ENCODE assay signal across 8 cellular contexts in genomic region chr3:49028673-49029562, GRCh38. TPM values are rescaled to one million over a fixed set of nuclear protein-coding genes. Genes with fewer than 3 reads are reported as not detected.
DNase-seq lines count a peak whose midpoint lies in the region; TF ChIP-seq lines count a peak whose summit lies in the region.

Gene IMPDH2, minus strand, starts transcription at chr3:49029398. Its CDS starts 48 bp downstream, at chr3:49029350.

- CTCF ChIA-PET in HEK293T (lab: Yijun Ruan, JAX) = interaction anchor here (0.7 to 1.4 kb wide), 2 partner anchors 41 to 289 kb away, joined by 3 to 6 read pairs; no protein-coding TSS in a partner anchor
- CTCF ChIA-PET in activated naive CD4-positive, alpha-beta T cell treated with anti-CD3 and anti-CD28 coated beads, Interleukin-2, amount 10 ng/mL, durations not matched to agents 7 days and 5 days (lab: Charles Lee) = interaction anchor here (0.5 to 1.3 kb wide), 7 partner anchors 9 to 316 kb away, joined by 3 to 10 read pairs (median 3); partner anchors contain the start of gene QRICH1

- peak within 1 kb of the TSS; percentile 94 for H3K9ac ChIP-seq in SK-N-MC (ENCODE audit: insufficient read length)

- TF ChIP-seq EP300 in suprapubic skin (IDR thresholded peaks at IDR 0.05) = no peak

- H3K36me3 Mint-ChIP-seq in activated naive CD4-positive, alpha-beta T cell treated with anti-CD3 and anti-CD28 coated beads, Interleukin-2, amount 10 ng/mL, durations not matched to agents 7 days and 5 days = peaks cover 60% of the 10 kb centered on the region

- H3K9me3 ChIP-seq in SK-N-MC (ENCODE audit: low read depth, low read length) (no peaks in the 10 kb centered on the region), suprapubic skin (no peaks in the 10 kb centered on the region)

- no peaks in the 10 kb centered on the region for H3K27me3 Mint-ChIP-seq in activated naive CD4-positive, alpha-beta T cell treated with anti-CD3 and anti-CD28 coated beads, Interleukin-2, amount 10 ng/mL, durations not matched to agents 7 days and 5 days

- H3K4me1 ChIP-seq in suprapubic skin = peaks cover 36% of the 10 kb centered on the region

- 3% methylated on average over 15 of the region's 55 CpGs for WGBS in suprapubic skin

- H3K4me1 Mint-ChIP-seq in activated naive CD4-positive, alpha-beta T cell treated with anti-CD3 and anti-CD28 coated beads, Interleukin-2, amount 10 ng/mL, durations not matched to agents 7 days and 5 days = peaks cover 48% of the 10 kb centered on the region

- no peaks in the 10 kb centered on the region for H3K27me3 ChIP-seq in suprapubic skin

- H3K27ac Mint-ChIP-seq in activated naive CD4-positive, alpha-beta T cell treated with anti-CD3 and anti-CD28 coated beads, Interleukin-2, amount 10 ng/mL, durations not matched to agents 7 days and 5 days = peak within 1 kb of the TSS; percentile 87

- DNase-seq in GM03348 (ENCODE audit: low spot score) (peak; percentile 96), HEK293T (ENCODE audit: extremely low spot score) (peak; percentile 95), NAMALWA (ENCODE audit: low spot score) (peak; percentile 88), SK-N-MC (ENCODE audit: low read depth, low spot score) (no peak), globus pallidus (ENCODE audit: low spot score) (peak; percentile 95), occipital lobe (lab: John Stamatoyannopoulos, UW) (peak; percentile 89), suprapubic skin (ENCODE audit: low spot score in 2 of 2) (peak; percentile 94 to 95)
- DNase-seq in activated naive CD4-positive, alpha-beta T cell treated with anti-CD3 and anti-CD28 coated beads, Interleukin-2, amount 10 ng/mL, durations not matched to agents 7 days and 5 days = peak; percentile 94

- peak within 1 kb of the TSS; percentile 84 for H3K27ac ChIP-seq in SK-N-MC
- H3K27ac ChIP-seq in suprapubic skin = peak within 1 kb of the TSS; percentile 89

- POLR2A ChIA-PET in HEK293T (lab: Yijun Ruan, JAX) = interaction anchor here (0.5 to 2.3 kb wide), 21 partner anchors 10 to 312 kb away, joined by 3 to 36 read pairs (median 5); partner anchors contain the start of genes DALRD3, IP6K2, LAMB2 and QARS1

- no peaks in the 10 kb centered on the region for H3K9me3 Mint-ChIP-seq in activated naive CD4-positive, alpha-beta T cell treated with anti-CD3 and anti-CD28 coated beads, Interleukin-2, amount 10 ng/mL, durations not matched to agents 7 days and 5 days

- TF ChIP-seq CTCF in suprapubic skin (IDR thresholded peaks at IDR 0.05) = no peak

- H3K4me3 Mint-ChIP-seq in activated naive CD4-positive, alpha-beta T cell treated with anti-CD3 and anti-CD28 coated beads, Interleukin-2, amount 10 ng/mL, durations not matched to agents 7 days and 5 days = peak within 1 kb of the TSS; percentile 85

- peak; percentile 87 to 98 for TF ChIP-seq POLR2A in suprapubic skin (IDR thresholded peaks at IDR 0.05)

- H3K4me3 ChIP-seq in SK-N-MC (peak within 1 kb of the TSS; percentile 87), suprapubic skin (peak within 1 kb of the TSS; percentile 75)

- H3K36me3 ChIP-seq in SK-N-MC (ENCODE audit: insufficient read depth, low read length) = peaks cover 55% of the 10 kb centered on the region; the same call in 1 of the 2 replicates
- H3K36me3 ChIP-seq in suprapubic skin = peaks cover 74% of the 10 kb centered on the region

TF ChIP-seq in HEK293T, 16 proteins besides CTCF, POLR2A, EP300 and RAD21:
- TF ChIP-seq L3MBTL2 (conservative IDR thresholded peaks at IDR 0.05) = peak; percentile 98
- no peak for TF ChIP-seq FOXK2 (IDR thresholded peaks at IDR 0.05)
- TF ChIP-seq TARDBP (IDR thresholded peaks at IDR 0.05) = 0 out of 2 replicates have a peak, but pooled peaks have one; percentile 49
- no peak for TF ChIP-seq FOXA1 (IDR thresholded peaks at IDR 0.05)
- TF ChIP-seq PKNOX1 (IDR thresholded peaks at IDR 0.05) = peak; percentile 24; the same call in 1 of the 2 replicates
- TF ChIP-seq ELF4 (IDR thresholded peaks at IDR 0.05) = peak; percentile 94

RNA-seq across cellular contexts. Expression of gene IMPDH2, which starts in this region (rescaled TPM):
- total RNA-seq in occipital lobe (190 TPM), suprapubic skin (100 to 1,000 TPM; 184 to 355 (median 229) TPM)
